In genomic region chr3:18236726-18237125, GRCh38 we compare ENCODE assay signal across 15 cellular contexts.
DNase-seq lines count a peak whose midpoint lies in the region; ATAC-seq, FAIRE-seq and TF ChIP-seq lines count a peak whose summit lies in the region.
"Had no signal": no experiment of that assay in that cellular context is flagged by ENCODE, and none has a peak within 500 bp of the region (broad histone marks: within the 10 kb centered on the region; RNA-seq: fewer than 3 reads in every experiment).

No MANE protein-coding gene starts in this region.

- H3K27me3 ChIP-seq in HUES48 (ENCODE audit: control insufficient read depth, insufficient read depth, low read length) (0 out of 2 replicates have a peak, but pooled peaks cover 3% of the 10 kb centered on the region), PC-3 (ENCODE audit: low read length) (no peaks in the 10 kb centered on the region), small intestine (ENCODE audit: control insufficient read depth in 2 of 2, insufficient read depth in 2 of 2, low read length in 2 of 2) (peaks cover 0 to 7% of the 10 kb centered on the region in 2 donors)

- 85 to 93% (median 88%) methylated on average over 2 of the region's 2 CpGs for WGBS in small intestine, 3 donors

- H3K4me1 ChIP-seq in HUES48 (ENCODE audit: control insufficient read depth, insufficient read depth, low read length) (peaks cover 55% of the 10 kb centered on the region), PC-3 (ENCODE audit: insufficient read depth, low read length) (peaks cover 53% of the 10 kb centered on the region), small intestine (ENCODE audit: control insufficient read depth in 2 of 2, insufficient read depth in 1 of 2, low read depth in 1 of 2, low read length in 1 of 2) (no peaks in the 10 kb centered on the region)

- POLR2A ChIA-PET in PC-3 (lab: Charles Lee; ENCODE audit: unreplicated experiment), result interaction anchor here (0.8 kb wide), 1 partner anchor 108 kb away, joined by 4 read pairs; no protein-coding TSS in a partner anchor

- intact Hi-C loops in PC-3 (cut with micrococcal nuclease), result loop anchor here (1.0 to 5.0 kb wide), 4 partner anchors 136 to 342 kb away; no protein-coding TSS in a partner anchor

- H3K79me2 ChIP-seq in PC-3 (ENCODE audit: low read length), result no peaks in the 10 kb centered on the region

- ATAC-seq in PC-3, result no peak

- CTCF ChIA-PET in PC-3 (lab: Charles Lee), result no interaction called here

- FAIRE-seq in small intestine (lab: Jason Lieb, UNC), result no peak
- FAIRE-seq: D721Med had no signal

- BruUV-seq in PC-3 (replicated peaks; lab: Mats Ljungman, UMichigan), result no TSS peak

- H3K9me3 ChIP-seq in HUES48 (ENCODE audit: control insufficient read depth, insufficient read depth, low read length), result no peaks in the 10 kb centered on the region
- no peaks in the 10 kb centered on the region for H3K9me3 ChIP-seq in PC-3 (ENCODE audit: low read length)
- H3K9me3 ChIP-seq in small intestine (ENCODE audit: control insufficient read depth, low read depth), result no peaks in the 10 kb centered on the region

- H4K20me1 ChIP-seq in PC-3 (ENCODE audit: low read length), result no peaks in the 10 kb centered on the region

- H3K36me3 ChIP-seq in HUES48 (ENCODE audit: control insufficient read depth, insufficient read depth, low read length), result no peaks in the 10 kb centered on the region
- no peaks in the 10 kb centered on the region for H3K36me3 ChIP-seq in PC-3 (ENCODE audit: low read depth, low read length)
- H3K36me3 ChIP-seq in small intestine (ENCODE audit: control insufficient read depth in 2 of 2, insufficient read depth in 2 of 2, low read length in 2 of 2), result no peaks in the 10 kb centered on the region

- no peak for DNase-seq in PC-3
- no peak for DNase-seq in epithelial cell of prostate (ENCODE audit: low read depth, low spot score)
- no peak for DNase-seq in NCI-H2107 treated with DMSO at 0.1 percent for 48 hours (lab: John Stamatoyannopoulos, UW; ENCODE audit: unreplicated experiment)
- DNase-seq in small intestine, result no peak
- no peak for DNase-seq in foreskin melanocyte
- DNase-seq in CD1c-positive myeloid dendritic cell (ENCODE audit: extremely low spot score), result no peak
- DNase-seq: ACHN, C1 segment of cervical spinal cord, H7, MM.1S, NCI-H1092, NCI-H2171, NCI-H526 treated with DMSO at 0.1 percent for 48 hours had no signal

- H3K9ac ChIP-seq in HUES48 (ENCODE audit: low read depth, low read length) (no peak overlapping the region), PC-3 (ENCODE audit: low read length) (no peak overlapping the region)

- H3K4me3 ChIP-seq in HUES48 (ENCODE audit: low read depth, low read length) (no peak overlapping the region), PC-3 (ENCODE audit: low read length) (no peak overlapping the region), small intestine (ENCODE audit: low read depth in 1 of 2, low read length in 2 of 2) (no peak overlapping the region)

- no peak for TF ChIP-seq CTCF in PC-3 (conservative IDR thresholded peaks at IDR 0.05; ENCODE audit: low read depth, low read length)

- peak overlapping the region; percentile 40 for H2AFZ ChIP-seq in PC-3 (ENCODE audit: low read length)

- H3K4me2 ChIP-seq in PC-3 (ENCODE audit: low read length), result peak overlapping the region; percentile 75

- H3K27ac ChIP-seq in HUES48 (ENCODE audit: low read depth, low read length) (peak overlapping the region; percentile 65), PC-3 (ENCODE audit: low read length) (peak overlapping the region; percentile 89), epithelial cell of prostate (peak overlapping the region; percentile 88), small intestine (ENCODE audit: low read depth in 1 of 2, low read length in 1 of 2) (no peak overlapping the region)

- no peaks in the 10 kb centered on the region for H3K9me2 ChIP-seq in PC-3 (replicated peaks; ENCODE audit: low read length)

- H3F3A ChIP-seq in PC-3 (ENCODE audit: low read length, unreplicated experiment), result no peaks in the 10 kb centered on the region

Comparison
In these comparisons a context has a peak if more than half of its experiments do, and no peak if none do; other contexts are left out.
1. H3K27ac ChIP-seq: peak in HUES48 (single experiment), PC-3 (single experiment) and epithelial cell of prostate (single experiment); none in small intestine (0 of 2).